11 cellular contexts compared by ENCODE assay signal in the genomic region with DNA sequence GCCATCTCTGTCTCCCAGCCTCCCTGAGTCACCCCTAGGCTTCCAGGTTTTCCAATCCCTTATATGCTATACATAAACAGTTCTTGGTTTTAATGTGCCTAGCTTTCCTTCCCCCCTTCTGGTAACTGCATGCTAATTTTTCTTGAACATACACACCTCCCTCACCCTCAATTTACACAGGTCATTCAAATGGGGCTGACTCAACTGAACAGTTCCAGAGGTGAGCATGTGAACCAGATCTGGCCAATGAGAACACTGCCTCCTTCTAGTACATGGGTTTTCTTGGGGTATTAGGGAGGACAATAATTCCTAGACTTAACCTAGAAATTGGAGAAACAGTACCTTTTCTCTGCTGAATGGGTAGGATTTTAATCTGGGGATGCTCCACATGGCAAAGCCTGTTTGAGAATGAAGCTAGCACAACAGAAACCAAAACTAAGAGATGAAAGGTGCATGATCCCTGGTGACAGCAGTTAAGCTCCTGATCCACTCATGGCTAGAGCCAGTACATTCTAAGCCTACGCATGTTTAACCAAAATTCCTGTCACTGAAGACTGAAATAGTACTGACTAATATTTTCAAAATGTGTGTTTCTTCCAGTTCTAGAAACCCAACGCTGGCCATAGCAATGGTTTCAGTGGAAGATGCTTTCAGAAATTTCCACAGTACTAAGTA. TPM values are rescaled to one million over a fixed set of nuclear protein-coding genes. Genes with fewer than 3 reads are reported as not detected.
DNase-seq lines count a peak whose midpoint lies in the region; ATAC-seq and TF ChIP-seq lines count a peak whose summit lies in the region.
"Had no signal": no experiment of that assay in that cellular context is flagged by ENCODE, and none has a peak within 500 bp of the region (broad histone marks: within the 10 kb centered on the region; RNA-seq: fewer than 3 reads in every experiment).

No MANE protein-coding gene starts in this region.

- H3K4me3 ChIP-seq in tibial artery (peak overlapping the region; percentile 21 to 26), body of pancreas (no peak overlapping the region)
- H3K4me3 ChIP-seq: BLaER1 had no signal

- H3K4me1 ChIP-seq in tibial artery = peaks cover 0 to 56% (median 24%) of the 10 kb centered on the region in 4 donors
- no peaks in the 10 kb centered on the region for H3K4me1 ChIP-seq in body of pancreas
- H3K4me1 ChIP-seq: BLaER1 had no signal

- TF ChIP-seq CTCF in tibial artery (IDR thresholded peaks at IDR 0.05) (no peak), body of pancreas (IDR thresholded peaks at IDR 0.05) (no peak)

- H3K9me3 ChIP-seq in tibial artery (no peaks in the 10 kb centered on the region), body of pancreas (no peaks in the 10 kb centered on the region)
- H3K9me3 ChIP-seq: BLaER1 had no signal

- H3K36me3 ChIP-seq in tibial artery = no peaks in the 10 kb centered on the region
- no peaks in the 10 kb centered on the region for H3K36me3 ChIP-seq in body of pancreas (replicated peaks in 1 of 2; ENCODE audit: insufficient read depth in 1 of 2, low read depth in 2 of 2)

- intact Hi-C loops in tibial artery (cut with DNase I; ENCODE audit: low total_unique reads) = loop anchor here (5.0 kb wide), 1 partner anchor 40 kb away; the partner anchor contains the start of gene HAT1
- intact Hi-C loops in body of pancreas (cut with DNase I) = no loop called here

- peak; percentile 7 for DNase-seq in stimulated activated CD4-positive, alpha-beta T cell treated with anti-CD3 and anti-CD28 coated beads, Interleukin-1b, Interleukin-23, amount 100 ng/mL, for 48 hours
- DNase-seq in stimulated activated CD4-positive, alpha-beta T cell treated with anti-CD3 and anti-CD28 coated beads, Interleukin-4, amount 100 ng/mL, for 24 hours = no peak
- DNase-seq in tibial artery (no peak), body of pancreas (no peak), OCI-M2 (lab: John Stamatoyannopoulos, UW; ENCODE audit: unreplicated experiment) (no peak)
- DNase-seq: NCI-H446 treated with DMSO at 0.1 percent for 48 hours; stimulated activated naive CD4-positive, alpha-beta T cell had no signal

- ATAC-seq in HG02610 (IDR thresholded peaks at IDR 0.05; ENCODE audit: unreplicated experiment) (peak; percentile 70), body of pancreas (no peak), HG02763 (IDR thresholded peaks at IDR 0.05; ENCODE audit: unreplicated experiment) (no peak)

- no peaks in the 10 kb centered on the region for H3K27me3 ChIP-seq in tibial artery
- H3K27me3 ChIP-seq in body of pancreas = no peaks in the 10 kb centered on the region
- H3K27me3 ChIP-seq: BLaER1 had no signal

- peak overlapping the region; percentile 10 for H3K27ac ChIP-seq in cingulate gyrus (ENCODE audit: low read depth, low read length)
- H3K27ac ChIP-seq in tibial artery = peak overlapping the region; percentile 74 to 75
- H3K27ac ChIP-seq in body of pancreas = no peak overlapping the region
- H3K27ac ChIP-seq: BLaER1 had no signal

- WGBS in body of pancreas, 2 donors = 93 to 95% methylated on average over 2 of the region's 2 CpGs

- TF ChIP-seq POLR2A in body of pancreas (IDR thresholded peaks at IDR 0.05) = no peak

RNA-seq across cellular contexts. Expression of gene SLC25A12, which starts 11.8 kb away (rescaled TPM):
- total RNA-seq in body of pancreas = 1 to 10 TPM; 4.9 to 8.0 TPM

RNA-seq across cellular contexts. Expression of gene HAT1, which starts 40.0 kb away (rescaled TPM):
- 10 to 100 TPM in 1 of 2 donors, 1 to 10 TPM in 1; 5.6 to 21.5 TPM for total RNA-seq in body of pancreas

Comparison
In these comparisons a context has a peak if more than half of its experiments do, and no peak if none do; other contexts are left out.
1. H3K27ac ChIP-seq: peak in cingulate gyrus (single experiment) and tibial artery (2 of 2); none in body of pancreas (0 of 4).
2. H3K4me3 ChIP-seq: peak in tibial artery (2 of 2); none in body of pancreas (0 of 2).